In genomic region chr2:246489-247145, GRCh38 we compare ENCODE assay signal across 8 cellular contexts. TPM values are rescaled to one million over a fixed set of nuclear protein-coding genes. Genes with fewer than 3 reads are reported as not detected.
DNase-seq lines count a peak whose midpoint lies in the region; ATAC-seq lines count a peak whose summit lies in the region.

No MANE protein-coding gene starts in this region.

- H3K23ac ChIP-seq in mesenchymal stem cell (ENCODE audit: low read length in 2 of 2), result no peak overlapping the region

- no peak overlapping the region for H3K14ac ChIP-seq in mesenchymal stem cell (ENCODE audit: low read length in 2 of 2)

- WGBS in mesenchymal stem cell, result 72% methylated on average over 5 of the region's 6 CpGs

- no peaks in the 10 kb centered on the region for H3K9me3 ChIP-seq in mesenchymal stem cell (ENCODE audit: control insufficient read depth, low read length)

- H3K4me1 Mint-ChIP-seq in activated naive CD4-positive, alpha-beta T cell treated with anti-CD3 and anti-CD28 coated beads, Interleukin-2, amount 50 U/mL, for 24 hours, result peaks cover 5% of the 10 kb centered on the region
- no peaks in the 10 kb centered on the region for H3K4me1 Mint-ChIP-seq in activated CD8-positive, alpha-beta memory T cell treated with anti-CD3 and anti-CD28 coated beads, Interleukin-2, amount 10 ng/mL, durations not matched to agents 7 days and 5 days

- H4K8ac ChIP-seq in mesenchymal stem cell (ENCODE audit: low read length), result no peak overlapping the region

- H3K4me3 ChIP-seq in mesenchymal stem cell (ENCODE audit: insufficient read depth in 1 of 2, low read depth in 1 of 2, low read length in 2 of 2), result no peak overlapping the region

- H3K4me3 Mint-ChIP-seq in activated naive CD4-positive, alpha-beta T cell treated with anti-CD3 and anti-CD28 coated beads, Interleukin-2, amount 50 U/mL, for 24 hours, result no peak overlapping the region
- H3K4me3 Mint-ChIP-seq in activated CD8-positive, alpha-beta memory T cell treated with anti-CD3 and anti-CD28 coated beads, Interleukin-2, amount 10 ng/mL, durations not matched to agents 7 days and 5 days, result no peak overlapping the region

- H3K36me3 Mint-ChIP-seq in activated naive CD4-positive, alpha-beta T cell treated with anti-CD3 and anti-CD28 coated beads, Interleukin-2, amount 50 U/mL, for 24 hours, result peaks cover 24% of the 10 kb centered on the region
- H3K36me3 Mint-ChIP-seq in activated CD8-positive, alpha-beta memory T cell treated with anti-CD3 and anti-CD28 coated beads, Interleukin-2, amount 10 ng/mL, durations not matched to agents 7 days and 5 days, result peaks cover 10% of the 10 kb centered on the region

- H2AK5ac ChIP-seq in mesenchymal stem cell (ENCODE audit: low read length, severe bottlenecking), result no peak overlapping the region

- no peak overlapping the region for H2BK5ac ChIP-seq in mesenchymal stem cell (ENCODE audit: low read depth, low read length, poor library complexity, severe bottlenecking)

- no peak overlapping the region for H3K18ac ChIP-seq in mesenchymal stem cell (ENCODE audit: low read depth in 1 of 2, low read length in 2 of 2)

- no peak overlapping the region for H2BK120ac ChIP-seq in mesenchymal stem cell (ENCODE audit: low read depth, low read length)

- no peak overlapping the region for H3K9ac ChIP-seq in mesenchymal stem cell (ENCODE audit: low read length)

- H4K91ac ChIP-seq in mesenchymal stem cell (ENCODE audit: low read length), result no peak overlapping the region

- H3K27me3 Mint-ChIP-seq in activated naive CD4-positive, alpha-beta T cell treated with anti-CD3 and anti-CD28 coated beads, Interleukin-2, amount 50 U/mL, for 24 hours, result no peaks in the 10 kb centered on the region
- no peaks in the 10 kb centered on the region for H3K27me3 Mint-ChIP-seq in activated CD8-positive, alpha-beta memory T cell treated with anti-CD3 and anti-CD28 coated beads, Interleukin-2, amount 10 ng/mL, durations not matched to agents 7 days and 5 days

- ATAC-seq in HG02798 (IDR thresholded peaks at IDR 0.05; ENCODE audit: poor library complexity, unreplicated experiment), result peak; percentile 56
- ATAC-seq in activated CD8-positive, alpha-beta memory T cell treated with anti-CD3 and anti-CD28 coated beads, Interleukin-2, amount 10 ng/mL, durations not matched to agents 7 days and 5 days, result no peak

- H3K4ac ChIP-seq in mesenchymal stem cell (ENCODE audit: low read depth in 1 of 2, low read length in 2 of 2), result no peak overlapping the region

- peak overlapping the region; percentile 46 for H3K27ac Mint-ChIP-seq in activated naive CD4-positive, alpha-beta T cell treated with anti-CD3 and anti-CD28 coated beads, Interleukin-2, amount 50 U/mL, for 24 hours
- no peak overlapping the region for H3K27ac Mint-ChIP-seq in activated CD8-positive, alpha-beta memory T cell treated with anti-CD3 and anti-CD28 coated beads, Interleukin-2, amount 10 ng/mL, durations not matched to agents 7 days and 5 days

- DNase-seq in activated naive CD4-positive, alpha-beta T cell treated with Interleukin-2 at 50 U/mL for 16 hours, result no peak
- peak; percentile 2 for DNase-seq in NCI-H774 (lab: John Stamatoyannopoulos, UW)
- peak; percentile 29 for DNase-seq in central memory CD4-positive, alpha-beta T cell
- DNase-seq in mesenchymal stem cell, result peak; percentile 79
- no peak for DNase-seq in DMS153 (lab: John Stamatoyannopoulos, UW)
- DNase-seq in activated CD8-positive, alpha-beta memory T cell treated with anti-CD3 and anti-CD28 coated beads, Interleukin-2, amount 10 ng/mL, durations not matched to agents 7 days and 5 days, result no peak

- no peaks in the 10 kb centered on the region for H3K4me1 ChIP-seq in mesenchymal stem cell (ENCODE audit: control insufficient read depth, insufficient read depth, low read depth, low read length)

- no peak overlapping the region for H2BK12ac ChIP-seq in mesenchymal stem cell (ENCODE audit: low read length in 2 of 2)

- H3K4me2 ChIP-seq in mesenchymal stem cell (ENCODE audit: low read length, poor library complexity, severe bottlenecking), result no peak overlapping the region

- H2AFZ ChIP-seq in mesenchymal stem cell (ENCODE audit: low read depth, low read length), result no peak overlapping the region

- no peak overlapping the region for H2BK15ac ChIP-seq in mesenchymal stem cell (ENCODE audit: low read depth, poor library complexity, severe bottlenecking)

- H3K27me3 ChIP-seq in mesenchymal stem cell (ENCODE audit: control insufficient read depth in 1 of 2, insufficient read depth in 1 of 2, low read length in 2 of 2), result no peaks in the 10 kb centered on the region

- H3K27ac ChIP-seq in mesenchymal stem cell (ENCODE audit: low read length, poor library complexity, severe bottlenecking), result no peak overlapping the region

- CTCF ChIA-PET in activated CD8-positive, alpha-beta memory T cell treated with anti-CD3 and anti-CD28 coated beads, Interleukin-2, amount 10 ng/mL, durations not matched to agents 7 days and 5 days (lab: Charles Lee), result interaction anchor here (0.6 to 2.8 kb wide), 12 partner anchors 9 to 419 kb away, joined by 3 to 15 read pairs (median 4); partner anchors contain the start of gene SH3YL1

- H3K36me3 ChIP-seq in mesenchymal stem cell (ENCODE audit: control insufficient read depth in 1 of 2, insufficient read depth in 2 of 2, low read depth in 1 of 2, low read length in 2 of 2), result peaks cover 10 to 76% of the 10 kb centered on the region in 2 experiments

- no peaks in the 10 kb centered on the region for H3K9me3 Mint-ChIP-seq in activated naive CD4-positive, alpha-beta T cell treated with anti-CD3 and anti-CD28 coated beads, Interleukin-2, amount 50 U/mL, for 24 hours
- peaks cover 3% of the 10 kb centered on the region for H3K9me3 Mint-ChIP-seq in activated CD8-positive, alpha-beta memory T cell treated with anti-CD3 and anti-CD28 coated beads, Interleukin-2, amount 10 ng/mL, durations not matched to agents 7 days and 5 days (ENCODE audit: low read depth)

- no peaks in the 10 kb centered on the region for H3K79me1 ChIP-seq in mesenchymal stem cell (replicated peaks; ENCODE audit: low read length, poor library complexity, severe bottlenecking)

RNA-seq across cellular contexts. Expression of gene SH3YL1, which starts 17.2 kb away (rescaled TPM):
- polyA plus RNA-seq in mesenchymal stem cell (2013, experiment 1 of 2), result 23.9 TPM
- 23.0 TPM for polyA plus RNA-seq in mesenchymal stem cell (2013, experiment 2 of 2)
- total RNA-seq in activated CD8-positive, alpha-beta memory T cell treated with anti-CD3 and anti-CD28 coated beads, Interleukin-2, amount 10 ng/mL, durations not matched to agents 7 days and 5 days, result 10 to 100 TPM; 14.5 to 17.9 TPM

RNA-seq across cellular contexts. Expression of gene ACP1, which starts 18.1 kb away (rescaled TPM):
- 111 TPM for polyA plus RNA-seq in mesenchymal stem cell (2013, experiment 1 of 2)
- 117 TPM for polyA plus RNA-seq in mesenchymal stem cell (2013, experiment 2 of 2)
- total RNA-seq in activated CD8-positive, alpha-beta memory T cell treated with anti-CD3 and anti-CD28 coated beads, Interleukin-2, amount 10 ng/mL, durations not matched to agents 7 days and 5 days, result 100 to 1,000 TPM in 1 of 2 experiments, 10 to 100 TPM in 1; 95.2 to 113 TPM

RNA-seq across cellular contexts. Expression of gene ALKAL2, which starts 41.3 kb away (rescaled TPM):
- 2.4 TPM for polyA plus RNA-seq in mesenchymal stem cell (2013, experiment 1 of 2)
- polyA plus RNA-seq in mesenchymal stem cell (2013, experiment 2 of 2), result 2.5 TPM
- total RNA-seq in activated CD8-positive, alpha-beta memory T cell treated with anti-CD3 and anti-CD28 coated beads, Interleukin-2, amount 10 ng/mL, durations not matched to agents 7 days and 5 days, result not detected

Comparison
In these comparisons a context has a peak if more than half of its experiments do, and no peak if none do; other contexts are left out.
1. DNase-seq: peak in NCI-H774 (single experiment), central memory CD4-positive, alpha-beta T cell (single experiment) and mesenchymal stem cell (single experiment); none in activated naive CD4-positive, alpha-beta T cell treated with Interleukin-2 at 50 U/mL for 16 hours (single experiment), DMS153 (single experiment) and activated CD8-positive, alpha-beta memory T cell treated with anti-CD3 and anti-CD28 coated beads, Interleukin-2, amount 10 ng/mL, durations not matched to agents 7 days and 5 days (single experiment).